In the genomic region with DNA sequence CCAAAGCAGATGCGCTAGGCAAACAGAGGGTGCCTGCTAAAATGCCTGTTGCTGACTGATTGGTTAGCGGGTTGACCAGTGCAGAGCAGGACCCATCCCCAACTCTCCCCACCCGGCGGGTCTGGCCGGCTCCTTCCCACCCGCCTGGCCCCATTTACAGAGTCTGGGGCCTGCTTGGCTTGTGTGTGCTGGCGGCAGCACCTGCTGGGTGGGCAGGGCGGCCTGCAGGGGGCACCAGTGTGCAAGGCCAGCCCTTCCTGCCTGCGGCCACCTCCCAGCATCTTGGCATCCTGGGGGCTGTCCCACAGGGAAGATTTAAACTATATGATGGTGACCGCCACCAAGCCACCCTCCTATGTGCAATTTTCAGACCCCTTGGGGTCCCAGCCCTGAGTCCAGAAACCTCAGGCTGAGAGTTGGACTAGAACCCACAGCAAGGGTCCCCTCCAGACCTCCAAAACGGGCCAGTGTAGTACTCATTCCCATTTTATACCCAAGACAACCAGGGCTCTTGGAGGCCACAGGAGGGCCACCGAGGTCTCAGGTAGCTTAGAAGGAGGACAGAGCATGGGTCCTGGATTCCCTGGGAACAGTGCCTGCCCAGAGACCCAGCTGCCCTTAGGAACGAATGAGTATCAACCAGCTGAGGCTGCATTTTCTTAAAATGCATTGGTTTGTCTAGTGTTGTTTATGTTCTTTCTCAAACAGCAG, we compare ENCODE assay signal across 8 cellular contexts.
DNase-seq lines count a peak whose midpoint lies in the region; ATAC-seq and TF ChIP-seq lines count a peak whose summit lies in the region.

No MANE protein-coding gene starts in this region.

- peak overlapping the region in 3 of 8 donors; percentile 27 to 87 (median 36) for H3K27ac Mint-ChIP-seq in CD8-positive, alpha-beta memory T cell
- H3K27ac Mint-ChIP-seq in activated B cell treated with CpG ODN at 0.5 μM for 24 hours = no peak overlapping the region

- H3K4me3 ChIP-seq in CD8-positive, alpha-beta memory T cell (ENCODE audit: low read length) = no peak overlapping the region
- no peak overlapping the region for H3K4me3 ChIP-seq in mammary epithelial cell (replicated peaks in 1 of 3; ENCODE audit: insufficient read depth in 1 of 3, low read depth in 2 of 3, low read length in 3 of 3)
- H3K4me3 ChIP-seq in left lung = no peak overlapping the region

- H3K27me3 Mint-ChIP-seq in CD8-positive, alpha-beta memory T cell = peaks cover 2 to 3% of the 10 kb centered on the region in 2 donors
- H3K27me3 Mint-ChIP-seq in activated B cell treated with CpG ODN at 0.5 μM for 24 hours = no peaks in the 10 kb centered on the region

- intact Hi-C loops in activated B cell treated with CpG ODN at 0.5 μM for 24 hours (cut with micrococcal nuclease) = loop anchor here (1.0 to 10.0 kb wide), 8 partner anchors 102 to 668 kb away; no protein-coding TSS in a partner anchor
- intact Hi-C loops in mammary epithelial cell (cut with micrococcal nuclease) = loop anchor here (1.0 to 5.0 kb wide), 4 partner anchors 100 to 265 kb away; no protein-coding TSS in a partner anchor
- intact Hi-C loops in left lung (cut with DNase I) = no loop called here

- DNase-seq in CD8-positive, alpha-beta memory T cell = peak; percentile 62 to 78 (median 68)
- DNase-seq in HuH-7.5 (ENCODE audit: low spot score) (peak; percentile 83), activated B cell treated with CpG ODN at 0.5 μM for 24 hours (peak; percentile 63), mammary epithelial cell (peak; percentile 12), left lung (peak; percentile 64 to 93), cortex of kidney (lab: John Stamatoyannopoulos, UW) (no peak)
- peak; percentile 43 for DNase-seq in stimulated activated CD8-positive, alpha-beta memory T cell treated with anti-CD3 and anti-CD28 coated beads, Interleukin-15, amount 100 ng/mL, for 1 hour (ENCODE audit: low read depth)

- peaks cover 6% of the 10 kb centered on the region for H3K4me1 ChIP-seq in CD8-positive, alpha-beta memory T cell (ENCODE audit: insufficient read depth, low read length)
- H3K4me1 ChIP-seq in mammary epithelial cell (ENCODE audit: insufficient read depth, low read length) = peaks cover 1% of the 10 kb centered on the region
- peaks cover 24 to 53% of the 10 kb centered on the region in 2 donors for H3K4me1 ChIP-seq in left lung

- H3K4me2 ChIP-seq in mammary epithelial cell (ENCODE audit: insufficient read depth, low read depth, low read length) = no peak overlapping the region

- ATAC-seq in GM19351 (IDR thresholded peaks at IDR 0.05; ENCODE audit: unreplicated experiment) (peak; percentile 61), activated B cell treated with CpG ODN at 0.5 μM for 24 hours (ENCODE audit: low read depth) (peak; percentile 85), left lung (peak; percentile 74)

- no peaks in the 10 kb centered on the region for H3K27me3 ChIP-seq in CD8-positive, alpha-beta memory T cell (ENCODE audit: insufficient read depth, low read length, poor library complexity, severe bottlenecking)
- H3K27me3 ChIP-seq in mammary epithelial cell (ENCODE audit: insufficient read depth, low read length) = no peaks in the 10 kb centered on the region
- no peaks in the 10 kb centered on the region for H3K27me3 ChIP-seq in left lung

- peaks cover 0 to 5% (median 0%) of the 10 kb centered on the region in 3 donors for H3K36me3 Mint-ChIP-seq in CD8-positive, alpha-beta memory T cell
- no peaks in the 10 kb centered on the region for H3K36me3 Mint-ChIP-seq in activated B cell treated with CpG ODN at 0.5 μM for 24 hours (ENCODE audit: low read depth)

- no peak overlapping the region for H3K9ac ChIP-seq in mammary epithelial cell (ENCODE audit: insufficient read depth, low read length)

- in situ Hi-C loops in mammary epithelial cell (cut with MboI; ENCODE audit: low sequenced_read_pairs in 2 of 2) = no loop called here

- H3K9me3 ChIP-seq in CD8-positive, alpha-beta memory T cell (ENCODE audit: low read length) = no peaks in the 10 kb centered on the region
- H3K9me3 ChIP-seq in mammary epithelial cell (replicated peaks; ENCODE audit: insufficient read depth, low read length) = no peaks in the 10 kb centered on the region
- H3K9me3 ChIP-seq in left lung = no peaks in the 10 kb centered on the region

- no peak overlapping the region for H3K4me3 Mint-ChIP-seq in CD8-positive, alpha-beta memory T cell
- H3K4me3 Mint-ChIP-seq in activated B cell treated with CpG ODN at 0.5 μM for 24 hours = no peak overlapping the region

- dilution Hi-C loops in mammary epithelial cell (cut with HindIII; ENCODE audit: low sequenced_read_pairs) = no loop called here

- peak; percentile 66 for TF ChIP-seq CTCF in activated B cell treated with CpG ODN at 0.5 μM for 24 hours (IDR thresholded peaks at IDR 0.05)
- TF ChIP-seq CTCF in mammary epithelial cell (conservative IDR thresholded peaks at IDR 0.05 in 1 of 2, IDR thresholded peaks at IDR 0.05 in 1 of 2; ENCODE audit: extremely low read depth in 1 of 2, insufficient read depth in 1 of 2, low read depth in 1 of 2, low read length in 2 of 2) = peak; percentile 70 to 73
- TF ChIP-seq CTCF in left lung (IDR thresholded peaks at IDR 0.05) = peak; percentile 89 to 92

- H3K36me3 ChIP-seq in CD8-positive, alpha-beta memory T cell (ENCODE audit: insufficient read depth, low read length) = no peaks in the 10 kb centered on the region
- H3K36me3 ChIP-seq in mammary epithelial cell (ENCODE audit: insufficient read depth, low read length) (no peaks in the 10 kb centered on the region), left lung (no peaks in the 10 kb centered on the region)

- no TSS peak for BruUV-seq in mammary epithelial cell (replicated peaks; lab: Mats Ljungman, UMichigan)

- WGBS in mammary epithelial cell (ENCODE audit: low coverage, missing lambda C conversion rate) = 74% methylated on average over 6 of the region's 13 CpGs

- no peak overlapping the region for H2AFZ ChIP-seq in mammary epithelial cell (ENCODE audit: low read depth, low read length)

- CTCF ChIA-PET in CD8-positive, alpha-beta memory T cell (lab: Charles Lee) = interaction anchor here (0.7 to 4.8 kb wide), 35 partner anchors 9 to 670 kb away, joined by 3 to 57 read pairs (median 4); no protein-coding TSS in a partner anchor
- CTCF ChIA-PET in activated B cell treated with CpG ODN at 0.5 μM for 24 hours (lab: Charles Lee) = interaction anchor here (0.7 to 3.9 kb wide), 18 partner anchors 8 to 460 kb away, joined by 3 to 29 read pairs (median 4); no protein-coding TSS in a partner anchor
- CTCF ChIA-PET in mammary epithelial cell (lab: Charles Lee; ENCODE audit: low non-redundant PET) = interaction anchor here (0.6 to 0.7 kb wide), 2 partner anchors 147 to 245 kb away, joined by 3 read pairs; no protein-coding TSS in a partner anchor

- no peaks in the 10 kb centered on the region for H4K20me1 ChIP-seq in mammary epithelial cell (ENCODE audit: insufficient read depth, low read length)

- POLR2A ChIA-PET in CD8-positive, alpha-beta memory T cell (lab: Charles Lee) = interaction anchor here (0.5 to 1.2 kb wide), 2 partner anchors 175 to 243 kb away, joined by 3 to 5 read pairs; no protein-coding TSS in a partner anchor
- POLR2A ChIA-PET in activated B cell treated with CpG ODN at 0.5 μM for 24 hours (lab: Charles Lee) = interaction anchor here (1.3 to 1.6 kb wide), 3 partner anchors 24 to 175 kb away, joined by 3 to 4 read pairs (median 4); no protein-coding TSS in a partner anchor

- H3K9me3 Mint-ChIP-seq in CD8-positive, alpha-beta memory T cell = no peaks in the 10 kb centered on the region
- peaks cover 4% of the 10 kb centered on the region for H3K9me3 Mint-ChIP-seq in activated B cell treated with CpG ODN at 0.5 μM for 24 hours

- peaks cover 0 to 23% (median 6%) of the 10 kb centered on the region in 3 donors for H3K4me1 Mint-ChIP-seq in CD8-positive, alpha-beta memory T cell
- H3K4me1 Mint-ChIP-seq in activated B cell treated with CpG ODN at 0.5 μM for 24 hours = peaks cover 18% of the 10 kb centered on the region

- no peak overlapping the region for H3K27ac ChIP-seq in CD8-positive, alpha-beta memory T cell (ENCODE audit: low read depth, low read length)
- H3K27ac ChIP-seq in mammary epithelial cell (ENCODE audit: insufficient read depth, low read depth, low read length) (no peak overlapping the region), left lung (no peak overlapping the region)

- no peaks in the 10 kb centered on the region for H3K79me2 ChIP-seq in mammary epithelial cell (ENCODE audit: insufficient read depth, low read length)

Comparison
In these comparisons a context has a peak if more than half of its experiments do, and no peak if none do; other contexts are left out.
1. intact Hi-C loops: an anchor here in activated B cell treated with CpG ODN at 0.5 μM for 24 hours (1.0 to 10.0 kb wide) and mammary epithelial cell (1.0 to 5.0 kb wide); none called in left lung.